ENCODE assay signal across 1 cellular context in the genomic region with DNA sequence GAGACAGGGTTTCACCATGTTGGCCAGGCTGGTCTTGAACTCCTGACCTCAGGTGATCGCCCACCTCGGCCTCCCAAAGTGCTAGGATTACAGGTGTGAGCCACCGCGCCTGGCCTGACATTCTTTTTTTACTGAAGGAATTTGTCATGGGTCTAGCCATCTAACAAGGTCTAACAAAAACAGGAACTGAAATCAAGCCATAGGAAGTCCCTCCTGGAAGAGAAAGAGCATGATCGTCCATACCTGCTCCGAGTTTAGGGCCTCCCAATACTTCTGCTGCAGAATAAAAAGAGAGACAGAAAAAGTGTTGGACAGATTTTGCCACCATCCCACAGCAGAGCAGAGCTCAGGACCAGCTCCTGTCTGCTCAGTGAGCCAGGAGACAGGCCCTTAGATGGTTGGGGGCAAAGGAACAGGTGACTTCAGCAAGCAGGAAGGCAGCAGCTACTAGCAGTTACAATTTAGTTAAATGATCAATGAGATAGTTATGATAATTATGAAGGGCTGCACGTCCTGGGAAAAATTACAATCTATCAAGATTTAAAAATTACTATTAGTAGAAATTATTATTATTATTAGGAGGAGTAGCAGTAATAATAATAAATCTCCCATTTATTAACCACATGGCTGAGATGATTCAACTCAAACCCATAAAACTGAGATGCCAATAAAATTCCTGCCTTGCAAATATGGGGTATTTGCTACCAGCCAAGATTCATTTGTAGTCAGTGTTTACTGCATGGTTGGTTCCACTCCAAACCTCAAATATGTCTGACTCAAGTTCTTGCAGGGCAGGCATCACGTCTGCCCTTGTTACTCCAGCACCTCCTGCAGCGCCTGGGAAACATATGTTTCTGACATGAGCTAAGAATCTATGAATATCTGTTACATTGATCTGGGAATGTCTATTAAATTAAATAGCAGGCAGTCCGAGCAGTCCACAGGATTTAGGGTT.
A peak's percentile ranks its signal among the peaks of the same experiment; 100 is the strongest.
TF ChIP-seq lines count a peak whose summit lies in the region.

No MANE protein-coding gene starts in this region.

TF ChIP-seq in SK-N-SH, 30 proteins besides CTCF, POLR2A, EP300 and RAD21 (continued from another document):
- TF ChIP-seq GABPA (IDR thresholded peaks at IDR 0.05; ENCODE audit: low read depth) (0 out of 2 replicates have a peak, but pooled peaks have one; percentile 17), NFIC (IDR thresholded peaks at IDR 0.05; ENCODE audit: borderline replicate concordance) (peak; percentile 100), RCOR1 (IDR thresholded peaks at IDR 0.05; ENCODE audit: low read length) (peak; percentile 80; the same call in 1 of the 2 replicates), JUND (IDR thresholded peaks at IDR 0.05) (peak; percentile 99), FOXJ3 (CRISPR knock-in tag; IDR thresholded peaks at IDR 0.05) (no peak), TEAD4 (IDR thresholded peaks at IDR 0.05; ENCODE audit: borderline replicate concordance, insufficient read depth) (peak; percentile 99), CHD2 (IDR thresholded peaks at IDR 0.05; ENCODE audit: low read length, partially characterized antibody) (peak; percentile 15), NRF1 (IDR thresholded peaks at IDR 0.05; ENCODE audit: low read depth, low read length) (no peak), POLR2AphosphoS5 (IDR thresholded peaks at IDR 0.05; ENCODE audit: low read depth, low read length) (peak; percentile 97), MXI1 (IDR thresholded peaks at IDR 0.05; ENCODE audit: low read depth, low read length) (no peak), TAF1 (IDR thresholded peaks at IDR 0.05; ENCODE audit: borderline replicate concordance, low read depth, low read length) (no peak), FOXM1 (IDR thresholded peaks at IDR 0.05; ENCODE audit: low read depth) (peak; percentile 91)
- TF ChIP-seq, protein P1, sequence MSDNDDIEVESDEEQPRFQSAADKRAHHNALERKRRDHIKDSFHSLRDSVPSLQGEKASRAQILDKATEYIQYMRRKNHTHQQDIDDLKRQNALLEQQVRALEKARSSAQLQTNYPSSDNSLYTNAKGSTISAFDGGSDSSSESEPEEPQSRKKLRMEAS (IDR thresholded peaks at IDR 0.05; ENCODE audit: low read depth) = peak; percentile 94
- TF ChIP-seq, protein P2, sequence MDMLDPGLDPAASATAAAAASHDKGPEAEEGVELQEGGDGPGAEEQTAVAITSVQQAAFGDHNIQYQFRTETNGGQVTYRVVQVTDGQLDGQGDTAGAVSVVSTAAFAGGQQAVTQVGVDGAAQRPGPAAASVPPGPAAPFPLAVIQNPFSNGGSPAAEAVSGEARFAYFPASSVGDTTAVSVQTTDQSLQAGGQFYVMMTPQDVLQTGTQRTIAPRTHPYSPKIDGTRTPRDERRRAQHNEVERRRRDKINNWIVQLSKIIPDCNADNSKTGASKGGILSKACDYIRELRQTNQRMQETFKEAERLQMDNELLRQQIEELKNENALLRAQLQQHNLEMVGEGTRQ (IDR thresholded peaks at IDR 0.05; ENCODE audit: borderline replicate concordance, low read depth, low read length) = no peak
- TF ChIP-seq, protein P3, sequence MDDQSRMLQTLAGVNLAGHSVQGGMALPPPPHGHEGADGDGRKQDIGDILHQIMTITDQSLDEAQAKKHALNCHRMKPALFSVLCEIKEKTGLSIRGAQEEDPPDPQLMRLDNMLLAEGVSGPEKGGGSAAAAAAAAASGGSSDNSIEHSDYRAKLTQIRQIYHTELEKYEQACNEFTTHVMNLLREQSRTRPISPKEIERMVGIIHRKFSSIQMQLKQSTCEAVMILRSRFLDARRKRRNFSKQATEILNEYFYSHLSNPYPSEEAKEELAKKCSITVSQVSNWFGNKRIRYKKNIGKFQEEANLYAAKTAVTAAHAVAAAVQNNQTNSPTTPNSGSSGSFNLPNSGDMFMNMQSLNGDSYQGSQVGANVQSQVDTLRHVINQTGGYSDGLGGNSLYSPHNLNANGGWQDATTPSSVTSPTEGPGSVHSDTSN (IDR thresholded peaks at IDR 0.05) = peak; percentile 97
